ENCODE assay signal across 8 cellular contexts in genomic region chr19:44846455-44847143, GRCh38. TPM values are rescaled to one million over a fixed set of nuclear protein-coding genes. Genes with fewer than 3 reads are reported as not detected.
DNase-seq lines count a peak whose midpoint lies in the region; ATAC-seq and TF ChIP-seq lines count a peak whose summit lies in the region.

No MANE protein-coding gene starts in this region.

- H3K9me2 ChIP-seq in SK-N-SH (no peaks in the 10 kb centered on the region), hepatocyte (replicated peaks; ENCODE audit: insufficient read depth) (no peaks in the 10 kb centered on the region)

- no peak for TF ChIP-seq RAD21 in SK-N-SH (IDR thresholded peaks at IDR 0.05; ENCODE audit: low read length)

- H3K79me2 ChIP-seq in SK-N-SH (ENCODE audit: insufficient read depth), result peaks cover 55% of the 10 kb centered on the region
- H3K79me2 ChIP-seq in hepatocyte, result peaks cover 50% of the 10 kb centered on the region

- H3K4me3 ChIP-seq in SK-N-SH (ENCODE audit: low read depth in 2 of 2, low read length in 1 of 2) (peak overlapping the region; percentile 71 to 98), hepatocyte (peak overlapping the region; percentile 99), skeletal muscle satellite cell (ENCODE audit: low read length) (peak overlapping the region; percentile 97)

- DNase-seq in SK-N-SH, result peak; percentile 48
- DNase-seq in activated CD8-positive, alpha-beta memory T cell treated with anti-CD3 and anti-CD28 coated beads, Interleukin-2, amount 50 U/mL, for 4 hours, result peak; percentile 21
- peak; percentile 71 for DNase-seq in hepatocyte (ENCODE audit: low spot score)
- DNase-seq in NCI-H1694 (lab: John Stamatoyannopoulos, UW), result no peak
- no peak for DNase-seq in hypothalamus (lab: John Stamatoyannopoulos, UW)
- no peak for DNase-seq in NCI-H524 (lab: John Stamatoyannopoulos, UW)

- H3K9me3 ChIP-seq in SK-N-SH, result no peaks in the 10 kb centered on the region
- no peaks in the 10 kb centered on the region for H3K9me3 ChIP-seq in hepatocyte (ENCODE audit: low read depth)
- H3K9me3 ChIP-seq in skeletal muscle satellite cell (replicated peaks; ENCODE audit: low read length), result no peaks in the 10 kb centered on the region

- H4K20me1 ChIP-seq in SK-N-SH (ENCODE audit: insufficient read depth) (peaks cover 34% of the 10 kb centered on the region), hepatocyte (ENCODE audit: insufficient read depth, poor library complexity, severe bottlenecking) (peaks cover 36% of the 10 kb centered on the region)

- no peaks in the 10 kb centered on the region for H3K36me3 ChIP-seq in SK-N-SH (replicated peaks in 1 of 2; ENCODE audit: control insufficient read depth in 1 of 2, insufficient read depth in 2 of 2, low read length in 1 of 2)
- no peaks in the 10 kb centered on the region for H3K36me3 ChIP-seq in hepatocyte (replicated peaks; ENCODE audit: insufficient read depth, low read depth)
- H3K36me3 ChIP-seq in skeletal muscle satellite cell (ENCODE audit: insufficient read depth, low read length), result no peaks in the 10 kb centered on the region

- peak overlapping the region; percentile 99 for H3K9ac ChIP-seq in SK-N-SH
- H3K9ac ChIP-seq in skeletal muscle satellite cell (ENCODE audit: low read depth, low read length), result peak overlapping the region; percentile 98

- H2AFZ ChIP-seq in SK-N-SH (ENCODE audit: low read depth) (peak overlapping the region; percentile 46; the same call in 1 of the 2 replicates), hepatocyte (no peak overlapping the region)

- peak overlapping the region; percentile 61 to 92; a peak in 3 of 4 replicates for H3K27ac ChIP-seq in SK-N-SH (ENCODE audit: low read depth in 2 of 2, low read length in 1 of 2)
- H3K27ac ChIP-seq in hepatocyte, result peak overlapping the region; percentile 100

- WGBS in SK-N-SH (ENCODE audit: low lambda C conversion rate), result 2% methylated on average over 38 of the region's 51 CpGs
- WGBS in hepatocyte (ENCODE audit: low lambda C conversion rate, missing lambda C conversion rate), result 0% methylated on average over 13 of the region's 51 CpGs

- H3K4me2 ChIP-seq in SK-N-SH (peak overlapping the region; percentile 92), hepatocyte (peak overlapping the region; percentile 91), skeletal muscle satellite cell (ENCODE audit: low read length) (peak overlapping the region; percentile 99)

- TF ChIP-seq CTCF in SK-N-SH (IDR thresholded peaks at IDR 0.05) (no peak), hepatocyte (IDR thresholded peaks at IDR 0.05; ENCODE audit: poor library complexity) (no peak)

- no peak for ATAC-seq in SK-N-SH treated with all-trans-retinoic acid at 6 μM for 48 hours

- POLR2A ChIA-PET in SK-N-SH (lab: Yijun Ruan, JAX), result no interaction called here

- no peak for TF ChIP-seq EP300 in SK-N-SH (IDR thresholded peaks at IDR 0.05; ENCODE audit: borderline replicate concordance in 1 of 2, low read depth in 1 of 2, low read length in 1 of 2)

- CTCF ChIA-PET in SK-N-SH (lab: Yijun Ruan, JAX), result interaction anchor here (0.8 to 3.0 kb wide), 12 partner anchors 26 to 209 kb away, joined by 3 to 11 read pairs (median 4); no protein-coding TSS in a partner anchor

- H3K4me1 ChIP-seq in SK-N-SH (ENCODE audit: control insufficient read depth in 1 of 2, insufficient read depth in 2 of 2, low read depth in 1 of 2, low read length in 1 of 2) (peaks cover 19 to 21% of the 10 kb centered on the region in 2 experiments; a peak in 3 of 4 replicates), hepatocyte (ENCODE audit: insufficient read depth) (peaks cover 23% of the 10 kb centered on the region), skeletal muscle satellite cell (ENCODE audit: control insufficient read depth, insufficient read depth, low read length) (peaks cover 27% of the 10 kb centered on the region)

- no peaks in the 10 kb centered on the region for H3K27me3 ChIP-seq in SK-N-SH (ENCODE audit: insufficient read depth)
- H3K27me3 ChIP-seq in hepatocyte, result no peaks in the 10 kb centered on the region
- no peaks in the 10 kb centered on the region for H3K27me3 ChIP-seq in skeletal muscle satellite cell (ENCODE audit: control insufficient read depth, insufficient read depth, low read length)

- H3F3A ChIP-seq in SK-N-SH (replicated peaks; ENCODE audit: insufficient read depth), result peaks cover 18% of the 10 kb centered on the region

TF ChIP-seq in SK-N-SH, 30 proteins besides CTCF, POLR2A, EP300 and RAD21 (continues in another document):
- no peak for TF ChIP-seq USF1 (IDR thresholded peaks at IDR 0.05; ENCODE audit: borderline replicate concordance, low read depth)
- TF ChIP-seq YY1 (IDR thresholded peaks at IDR 0.05; ENCODE audit: low read depth), result no peak
- TF ChIP-seq TAF1 (IDR thresholded peaks at IDR 0.05; ENCODE audit: borderline replicate concordance, low read depth, low read length), result no peak
- TF ChIP-seq, protein P1, sequence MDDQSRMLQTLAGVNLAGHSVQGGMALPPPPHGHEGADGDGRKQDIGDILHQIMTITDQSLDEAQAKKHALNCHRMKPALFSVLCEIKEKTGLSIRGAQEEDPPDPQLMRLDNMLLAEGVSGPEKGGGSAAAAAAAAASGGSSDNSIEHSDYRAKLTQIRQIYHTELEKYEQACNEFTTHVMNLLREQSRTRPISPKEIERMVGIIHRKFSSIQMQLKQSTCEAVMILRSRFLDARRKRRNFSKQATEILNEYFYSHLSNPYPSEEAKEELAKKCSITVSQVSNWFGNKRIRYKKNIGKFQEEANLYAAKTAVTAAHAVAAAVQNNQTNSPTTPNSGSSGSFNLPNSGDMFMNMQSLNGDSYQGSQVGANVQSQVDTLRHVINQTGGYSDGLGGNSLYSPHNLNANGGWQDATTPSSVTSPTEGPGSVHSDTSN (IDR thresholded peaks at IDR 0.05), result no peak

TF ChIP-seq in SK-N-SH treated with all-trans-retinoic acid at 6 μM for 48 hours, 23 proteins besides CTCF, POLR2A, EP300 and RAD21:
- TF ChIP-seq TOX (CRISPR knock-in tag; IDR thresholded peaks at IDR 0.05; ENCODE audit: borderline replicate concordance) (no peak), ARNTL (CRISPR knock-in tag; IDR thresholded peaks at IDR 0.05; ENCODE audit: borderline replicate concordance, low read depth) (no peak), ZNF8 (CRISPR knock-in tag; IDR thresholded peaks at IDR 0.05) (no peak), TCF4 (CRISPR knock-in tag; IDR thresholded peaks at IDR 0.05; ENCODE audit: borderline replicate concordance) (no peak), ZNF565 (CRISPR knock-in tag; conservative IDR thresholded peaks at IDR 0.05; ENCODE audit: low read depth) (no peak), OSR1 (CRISPR knock-in tag; IDR thresholded peaks at IDR 0.05) (no peak), SNAI2 (CRISPR knock-in tag; IDR thresholded peaks at IDR 0.05) (no peak), PATZ1 (CRISPR knock-in tag; IDR thresholded peaks at IDR 0.05; ENCODE audit: borderline replicate concordance) (no peak)

RNA-seq across cellular contexts. Expression of gene NECTIN2, which starts 0.5 kb away (rescaled TPM):
- 96.6 and 121 TPM in 2 replicates for polyA plus RNA-seq in SK-N-SH (2012; rRNA removed)
- polyA plus RNA-seq in SK-N-SH (2012; cell fraction: cytosol; rRNA removed), result 57.7 and 82.2 TPM in 2 replicates
- 94.1 and 94.2 TPM in 2 replicates for polyA plus RNA-seq in SK-N-SH (2012; cell fraction: nucleus; rRNA removed)
- total RNA-seq in hepatocyte, result 174 and 193 TPM in 2 replicates
- 300 and 307 TPM in 2 replicates for polyA plus RNA-seq in hepatocyte
- total RNA-seq in skeletal muscle satellite cell (2012; rRNA removed), result 38.0 and 43.7 TPM in 2 replicates

RNA-seq across cellular contexts. Expression of gene BCAM, which starts 37.7 kb away (rescaled TPM):
- polyA plus RNA-seq in SK-N-SH (2012; rRNA removed), result 9.7 and 34.0 TPM in 2 replicates
- polyA plus RNA-seq in SK-N-SH (2012; cell fraction: cytosol; rRNA removed), result 13.8 and 20.8 TPM in 2 replicates
- 49.8 and 71.7 TPM in 2 replicates for polyA plus RNA-seq in SK-N-SH (2012; cell fraction: nucleus; rRNA removed)
- 53.3 and 77.1 TPM in 2 replicates for total RNA-seq in hepatocyte
- 34.7 and 41.8 TPM in 2 replicates for polyA plus RNA-seq in hepatocyte
- total RNA-seq in skeletal muscle satellite cell (2012; rRNA removed), result 0.25 and 7.6 TPM in 2 replicates

RNA-seq across cellular contexts. Expression of gene TOMM40, which starts 44.5 kb away (rescaled TPM):
- polyA plus RNA-seq in SK-N-SH (2012; rRNA removed), result 66.9 and 78.9 TPM in 2 replicates
- 35.9 and 62.2 TPM in 2 replicates for polyA plus RNA-seq in SK-N-SH (2012; cell fraction: cytosol; rRNA removed)
- 55.6 and 65.1 TPM in 2 replicates for polyA plus RNA-seq in SK-N-SH (2012; cell fraction: nucleus; rRNA removed)
- total RNA-seq in hepatocyte, result 60.9 and 67.9 TPM in 2 replicates
- polyA plus RNA-seq in hepatocyte, result 83.1 and 83.7 TPM in 2 replicates
- 80.4 and 91.3 TPM in 2 replicates for total RNA-seq in skeletal muscle satellite cell (2012; rRNA removed)

RNA-seq across cellular contexts. Expression of gene APOE, which starts 59.0 kb away (rescaled TPM):
- 56.0 and 65.7 TPM in 2 replicates for polyA plus RNA-seq in SK-N-SH (2012; rRNA removed)
- 35.0 and 48.7 TPM in 2 replicates for polyA plus RNA-seq in SK-N-SH (2012; cell fraction: cytosol; rRNA removed)
- polyA plus RNA-seq in SK-N-SH (2012; cell fraction: nucleus; rRNA removed), result 58.4 and 73.3 TPM in 2 replicates
- 3,920 and 3,946 TPM in 2 replicates for total RNA-seq in hepatocyte
- polyA plus RNA-seq in hepatocyte, result 3,558 and 4,019 TPM in 2 replicates
- total RNA-seq in skeletal muscle satellite cell (2012; rRNA removed), result 16.2 and 111 TPM in 2 replicates

Comparison
In these comparisons a context has a peak if more than half of its experiments do, and no peak if none do; other contexts are left out.
1. DNase-seq: peak in SK-N-SH (single experiment), activated CD8-positive, alpha-beta memory T cell treated with anti-CD3 and anti-CD28 coated beads, Interleukin-2, amount 50 U/mL, for 4 hours (single experiment) and hepatocyte (single experiment); none in NCI-H1694 (single experiment), hypothalamus (0 of 51) and NCI-H524 (0 of 2).
2. Peak in every context shown above with its lines, with median percentiles within 50 percentile points of each other: H3K4me2 ChIP-seq and H3K4me3 ChIP-seq.